In genomic region chr16:32286193-32286592, GRCh38 we compare ENCODE assay signal across 3 cellular contexts. TPM values are rescaled to one million over a fixed set of nuclear protein-coding genes. Genes with fewer than 3 reads are reported as not detected.
"Had no signal": no experiment of that assay in that cellular context is flagged by ENCODE, and none has a peak within 500 bp of the region (broad histone marks: within the 10 kb centered on the region; RNA-seq: fewer than 3 reads in every experiment).

No MANE protein-coding gene starts in this region.

RNA-seq across cellular contexts. Expression of gene TP53TG3D, which starts 33.1 kb away (rescaled TPM):
- total RNA-seq: mesothelial cell of epicardium, occipital lobe, transverse colon had no signal
